Comparison of ENCODE assay signal across 3 cellular contexts in genomic region chr3:178152988-178153387, GRCh38.
"Had no signal": no experiment of that assay in that cellular context is flagged by ENCODE, and none has a peak within 500 bp of the region (broad histone marks: within the 10 kb centered on the region; RNA-seq: fewer than 3 reads in every experiment).

No MANE protein-coding gene starts in this region.

- DNase-seq: GDM1, GF-D8 had no signal

- H3K4me3 ChIP-seq: GM12878 had no signal

- ATAC-seq: GM12878 had no signal
